In the genomic region with DNA sequence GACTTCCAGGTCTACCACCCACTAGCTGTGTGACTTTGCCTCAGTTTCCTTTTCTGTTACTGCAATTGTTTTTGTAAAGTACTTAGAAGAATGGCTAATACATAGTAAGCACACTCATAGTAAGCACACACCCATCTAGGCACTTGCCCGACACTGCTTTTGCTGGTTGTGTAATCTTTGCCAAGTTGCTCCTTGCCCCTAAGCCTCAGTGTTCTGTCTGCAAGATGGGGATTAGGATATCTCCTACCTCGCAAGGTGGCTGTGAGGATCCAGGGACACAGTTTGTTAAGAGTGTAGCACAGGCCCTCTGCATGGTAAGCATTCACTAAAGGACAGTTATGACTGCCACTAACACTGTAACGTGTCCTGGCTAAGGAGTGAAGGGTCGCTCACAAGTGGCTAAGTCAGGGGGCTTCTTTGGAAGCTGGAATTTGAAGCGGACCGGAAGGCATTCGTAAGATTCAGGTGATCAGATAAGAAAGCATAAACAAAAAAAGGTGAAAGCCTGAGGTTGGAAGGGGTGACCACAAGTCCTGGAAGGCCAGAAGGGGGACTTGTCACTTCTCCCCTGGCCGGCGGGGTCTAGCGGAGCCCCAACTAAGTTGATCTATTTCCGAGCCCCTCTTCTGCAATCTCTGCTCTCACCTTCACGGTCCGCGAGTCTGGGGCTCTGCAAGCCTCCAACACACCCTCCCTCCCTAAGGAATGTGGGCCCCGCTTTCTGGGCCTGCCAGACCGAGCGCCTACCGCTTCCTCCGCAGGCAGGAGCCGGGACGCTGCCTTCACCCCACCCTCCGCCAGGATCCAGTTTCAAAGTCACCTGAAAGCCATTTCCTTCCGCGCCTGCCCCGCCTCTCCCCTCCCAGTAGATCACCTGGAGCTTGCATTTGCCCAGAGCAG, we compare ENCODE assay signal across 9 cellular contexts. TPM values are rescaled to one million over a fixed set of nuclear protein-coding genes. Genes with fewer than 3 reads are reported as not detected.
DNase-seq lines count a peak whose midpoint lies in the region; ATAC-seq and TF ChIP-seq lines count a peak whose summit lies in the region.
"Had no signal": no experiment of that assay in that cellular context is flagged by ENCODE, and none has a peak within 500 bp of the region (broad histone marks: within the 10 kb centered on the region; RNA-seq: fewer than 3 reads in every experiment).

No MANE protein-coding gene starts in this region.

- ATAC-seq in left colon: peak; percentile 56
- peak in 1 of 2 donors; percentile 58 for ATAC-seq in upper lobe of left lung (ENCODE audit: low FRiP score in 2 of 2)
- no peak for ATAC-seq in GM21390 (IDR thresholded peaks at IDR 0.05; ENCODE audit: unreplicated experiment)
- no peak for ATAC-seq in left lobe of liver
- no peak for ATAC-seq in GM18861 (IDR thresholded peaks at IDR 0.05; ENCODE audit: unreplicated experiment)

- no peak for TF ChIP-seq EP300 in upper lobe of left lung (IDR thresholded peaks at IDR 0.05)

- peaks cover 21 to 66% (median 56%) of the 10 kb centered on the region in 4 donors for H3K4me1 ChIP-seq in upper lobe of left lung

- TF ChIP-seq CTCF in upper lobe of left lung (IDR thresholded peaks at IDR 0.05): no peak

- peak overlapping the region in 3 of 4 donors; percentile 67 to 90 (median 85) for H3K4me3 ChIP-seq in upper lobe of left lung

- no peaks in the 10 kb centered on the region for H3K36me3 ChIP-seq in upper lobe of left lung

- WGBS in upper lobe of left lung, 2 donors: 35 to 40% methylated on average over 17 to 22 of the region's 25 CpGs

- DNase-seq in activated naive CD4-positive, alpha-beta T cell treated with Interleukin-2 at 50 U/mL for 16 hours: peak; percentile 33
- no peak for DNase-seq in activated naive CD4-positive, alpha-beta T cell treated with anti-CD3 and anti-CD28 coated beads, Interleukin-2, amount 50 U/mL, for 16 hours
- peak; percentile 24 for DNase-seq in activated T-helper 9 cell treated with anti-CD3 and anti-CD28 coated beads, Interleukin-2, amount 50 U/mL, for 16 hours (ENCODE audit: low read depth)
- DNase-seq in left colon (peak; percentile 83 to 87), upper lobe of left lung (peak; percentile 65 to 80), left lobe of liver (ENCODE audit: low spot score) (no peak)
- DNase-seq: activated CD4-positive, CD25-positive, alpha-beta regulatory T cell treated with anti-CD3 and anti-CD28 coated beads, Interleukin-2, amount 50 U/mL, for 72 hours had no signal

- intact Hi-C loops in left colon (cut with DNase I, micrococcal nuclease): no loop called here

- H3K27me3 ChIP-seq in upper lobe of left lung: no peaks in the 10 kb centered on the region

- peak in 1 of 4 donors; percentile 34 for TF ChIP-seq POLR2A in upper lobe of left lung (IDR thresholded peaks at IDR 0.05)

- H3K9me3 ChIP-seq in upper lobe of left lung: no peaks in the 10 kb centered on the region

- peak overlapping the region in 3 of 4 donors; percentile 83 to 91 (median 85) for H3K27ac ChIP-seq in upper lobe of left lung

RNA-seq across cellular contexts. Expression of a gene that starts 1.5 kb away (rescaled TPM):
- total RNA-seq in left colon (10 to 100 TPM; 79.3 to 90.1 TPM), upper lobe of left lung (10 to 100 TPM; 12.8 to 49.2 (median 34.8) TPM), left lobe of liver (32.8 TPM)

Comparison
In these comparisons a context has a peak if more than half of its experiments do, and no peak if none do; other contexts are left out.
1. DNase-seq: peak in activated naive CD4-positive, alpha-beta T cell treated with Interleukin-2 at 50 U/mL for 16 hours (single experiment), activated T-helper 9 cell treated with anti-CD3 and anti-CD28 coated beads, Interleukin-2, amount 50 U/mL, for 16 hours (single experiment), left colon (2 of 2) and upper lobe of left lung (2 of 2); none in activated naive CD4-positive, alpha-beta T cell treated with anti-CD3 and anti-CD28 coated beads, Interleukin-2, amount 50 U/mL, for 16 hours (single experiment) and left lobe of liver (single experiment).